In genomic region chr13:66992183-66992582, GRCh38 we compare ENCODE assay signal across 15 cellular contexts.
DNase-seq lines count a peak whose midpoint lies in the region; ATAC-seq and TF ChIP-seq lines count a peak whose summit lies in the region.
"Had no signal": no experiment of that assay in that cellular context is flagged by ENCODE, and none has a peak within 500 bp of the region (broad histone marks: within the 10 kb centered on the region; RNA-seq: fewer than 3 reads in every experiment).

No MANE protein-coding gene starts in this region.

- H3K27me3 Mint-ChIP-seq in Calu3 (ENCODE audit: unreplicated experiment) = no peaks in the 10 kb centered on the region
- no peaks in the 10 kb centered on the region for H3K27me3 Mint-ChIP-seq in chondrocyte (ENCODE audit: low read depth)
- H3K27me3 Mint-ChIP-seq: activated T-cell treated with anti-CD3 and anti-CD28 coated beads, Interleukin-2, amount 50 U/mL, for 24 hours had no signal

- H3K27ac Mint-ChIP-seq in Calu3 (ENCODE audit: unreplicated experiment) (no peak overlapping the region), chondrocyte (ENCODE audit: unreplicated experiment) (peak overlapping the region; percentile 60)
- H3K27ac Mint-ChIP-seq: activated T-cell treated with anti-CD3 and anti-CD28 coated beads, Interleukin-2, amount 50 U/mL, for 24 hours had no signal

- no peak overlapping the region for H3K27ac ChIP-seq in RWPE1
- H3K27ac ChIP-seq: BLaER1 treated with 17β-estradiol and CSF1 and Interleukin-3, amounts not matched to agents 10 nM and 100 nM; psoas muscle; SK-N-MC had no signal

- H3K4me1 Mint-ChIP-seq in Calu3 (ENCODE audit: low read depth, unreplicated experiment) = no peaks in the 10 kb centered on the region
- H3K4me1 Mint-ChIP-seq in chondrocyte (ENCODE audit: low read depth) = peaks cover 28% of the 10 kb centered on the region

- H3K4me3 Mint-ChIP-seq in Calu3 (ENCODE audit: low read depth, unreplicated experiment) (no peak overlapping the region), chondrocyte (ENCODE audit: unreplicated experiment) (no peak overlapping the region)
- H3K4me3 Mint-ChIP-seq: activated T-cell treated with anti-CD3 and anti-CD28 coated beads, Interleukin-2, amount 50 U/mL, for 24 hours had no signal

- H3K9me3 Mint-ChIP-seq in Calu3 (ENCODE audit: low read depth, unreplicated experiment) (no peaks in the 10 kb centered on the region), chondrocyte (ENCODE audit: low read depth) (no peaks in the 10 kb centered on the region)
- H3K9me3 Mint-ChIP-seq: activated T-cell treated with anti-CD3 and anti-CD28 coated beads, Interleukin-2, amount 50 U/mL, for 24 hours had no signal

- TF ChIP-seq CTCF in Calu3 (IDR thresholded peaks at IDR 0.05; ENCODE audit: unreplicated experiment) (no peak), chondrocyte (IDR thresholded peaks at IDR 0.05) (peak; percentile 39), RWPE1 (conservative IDR thresholded peaks at IDR 0.05; ENCODE audit: low read depth) (no peak)

- CTCF ChIA-PET in Calu3 (lab: Charles Lee) = interaction anchor here (0.6 kb wide), 1 partner anchor 89 kb away, joined by 4 read pairs; no protein-coding TSS in a partner anchor
- CTCF ChIA-PET in RWPE1 (lab: Yijun Ruan, JAX) = no interaction called here

- POLR2A ChIA-PET in RWPE1 (lab: Yijun Ruan, JAX; ENCODE audit: low non-redundant PET) = no interaction called here

- peak; percentile 4 for DNase-seq in Calu3
- peak; percentile 60 for DNase-seq in NCI-H82 (lab: John Stamatoyannopoulos, UW)
- no peak for DNase-seq in chondrocyte (ENCODE audit: low spot score)
- DNase-seq in midbrain (lab: John Stamatoyannopoulos, UW) = peak; percentile 58
- no peak for DNase-seq in RWPE1 (ENCODE audit: low spot score)
- no peak for DNase-seq in DMS 273 (lab: John Stamatoyannopoulos, UW; ENCODE audit: unreplicated experiment)
- DNase-seq: activated T-cell treated with anti-CD3 and anti-CD28 coated beads, Interleukin-2, amount 50 U/mL, for 24 hours; erythroblast; NCI-H446 treated with DMSO at 0.1 percent for 48 hours; psoas muscle had no signal

- ATAC-seq in GM19328 (IDR thresholded peaks at IDR 0.05; ENCODE audit: unreplicated experiment) = no peak
- ATAC-seq in HG03565 (IDR thresholded peaks at IDR 0.05; ENCODE audit: unreplicated experiment) = no peak
- ATAC-seq: activated CD4-positive, CD25-positive, alpha-beta regulatory T cell treated with anti-CD3 and anti-CD28 coated beads, Interleukin-2, amount 50 U/mL, for 24 hours; psoas muscle had no signal

- no TSS peak for BruUV-seq in Calu3 (replicated peaks; lab: Mats Ljungman, UMichigan)

- intact Hi-C loops in Calu3 (cut with micrococcal nuclease; ENCODE audit: unreplicated experiment) = no loop called here

- no peaks in the 10 kb centered on the region for H3K36me3 Mint-ChIP-seq in Calu3 (ENCODE audit: insufficient read depth, unreplicated experiment)
- no peaks in the 10 kb centered on the region for H3K36me3 Mint-ChIP-seq in chondrocyte (ENCODE audit: low read depth)

Comparison
In these comparisons a context has a peak if more than half of its experiments do, and no peak if none do; other contexts are left out.
1. DNase-seq: peak in Calu3 (single experiment), NCI-H82 (single experiment) and midbrain (single experiment); none in chondrocyte (single experiment), RWPE1 (single experiment) and DMS 273 (single experiment).